In the genomic region with DNA sequence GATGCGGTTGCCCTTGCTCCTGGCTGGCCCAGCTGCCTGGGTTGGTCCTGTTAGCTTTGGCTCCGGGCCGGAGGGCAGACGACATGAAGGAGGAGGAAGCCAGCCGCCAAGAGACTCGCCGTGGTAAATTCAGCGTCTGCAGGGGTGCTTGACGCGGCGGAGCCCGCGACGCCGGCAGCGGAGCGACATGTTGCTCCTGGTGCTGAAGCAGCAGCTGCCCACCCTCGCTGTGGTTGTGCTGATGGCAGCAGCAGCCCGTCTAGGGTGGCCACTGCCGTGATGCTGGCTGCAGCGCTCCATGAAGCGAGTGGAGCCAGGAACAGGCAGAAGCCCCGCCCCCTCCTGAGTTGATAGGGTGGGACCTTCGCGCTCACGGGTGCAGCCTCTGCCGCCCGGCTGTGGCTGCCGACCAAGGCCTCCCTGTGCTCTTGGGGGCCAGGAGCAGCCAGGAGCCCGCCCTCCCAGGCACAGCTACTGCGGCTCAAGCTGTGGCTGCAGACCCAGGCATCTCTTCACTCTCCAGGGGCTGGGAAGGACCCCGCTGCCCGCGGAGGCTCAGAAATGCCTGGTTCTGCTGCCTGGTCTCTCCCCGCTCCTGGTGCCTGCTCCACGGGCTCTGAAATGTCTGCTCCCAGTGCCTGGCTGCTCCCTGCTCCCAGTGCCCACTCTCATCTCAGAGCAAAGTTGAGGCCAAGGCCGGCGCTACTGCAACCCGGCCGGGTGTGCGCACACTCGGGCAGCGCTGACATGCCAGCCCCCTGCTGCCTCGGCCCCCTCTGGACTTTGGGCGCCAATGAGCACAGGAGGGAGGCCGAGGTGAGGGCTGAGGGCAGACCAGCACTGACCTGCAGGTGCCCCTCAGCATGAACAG, we compare ENCODE assay signal across 8 cellular contexts. TPM values are rescaled to one million over a fixed set of nuclear protein-coding genes. Genes with fewer than 3 reads are reported as not detected.
DNase-seq lines count a peak whose midpoint lies in the region; ATAC-seq, FAIRE-seq and TF ChIP-seq lines count a peak whose summit lies in the region.

No MANE protein-coding gene starts in this region.

- H3K9me3 ChIP-seq in adrenal gland (replicated peaks in 1 of 3) (no peaks in the 10 kb centered on the region), right atrium auricular region (no peaks in the 10 kb centered on the region), vagina (no peaks in the 10 kb centered on the region)

- ATAC-seq in HG02759 (IDR thresholded peaks at IDR 0.05; ENCODE audit: unreplicated experiment): peak; percentile 72

- TF ChIP-seq CTCF in adrenal gland (IDR thresholded peaks at IDR 0.05) (no peak), right atrium auricular region (IDR thresholded peaks at IDR 0.05) (peak in 1 of 2 donors; percentile 17), vagina (IDR thresholded peaks at IDR 0.05) (no peak)

- WGBS in adrenal gland, 4 donors: 4 to 15% (median 5%) methylated on average over 16 to 46 of the region's 46 CpGs

- intact Hi-C loops in adrenal gland (cut with DNase I): no loop called here
- intact Hi-C loops in vagina (cut with DNase I): no loop called here

- peak overlapping the region in 2 of 4 donors; percentile 37 to 74 for H3K4me3 ChIP-seq in adrenal gland
- H3K4me3 ChIP-seq in right atrium auricular region: peak overlapping the region; percentile 50 to 65
- H3K4me3 ChIP-seq in vagina: peak overlapping the region; percentile 59 to 84

- H3K4me1 ChIP-seq in adrenal gland (replicated peaks in 1 of 2) (peaks cover 12 to 13% of the 10 kb centered on the region in 2 donors), right atrium auricular region (peaks cover 0 to 26% of the 10 kb centered on the region in 2 donors), vagina (peaks cover 16% of the 10 kb centered on the region)

- TF ChIP-seq POLR2A in GM12892 (IDR thresholded peaks at IDR 0.05; ENCODE audit: low read depth, low read length): peak; percentile 77
- TF ChIP-seq POLR2A in adrenal gland (IDR thresholded peaks at IDR 0.05): peak in 1 of 2 donors; percentile 52
- TF ChIP-seq POLR2A in vagina (IDR thresholded peaks at IDR 0.05): peak in 1 of 2 donors; percentile 15

- FAIRE-seq in GM12892 (lab: Jason Lieb, UNC): peak; percentile 94

- DNase-seq in GM12892 (ENCODE audit: insufficient read length) (peak; percentile 59), NCI-H1105 treated with DMSO at 0.1 percent for 48 hours (lab: John Stamatoyannopoulos, UW) (peak; percentile 73), SW480 (ENCODE audit: low spot score) (peak; percentile 79), adrenal gland (peak; percentile 83 to 94 (median 91)), right atrium auricular region (ENCODE audit: low spot score) (peak; percentile 91), putamen (ENCODE audit: low spot score) (peak; percentile 76), vagina (ENCODE audit: extremely low spot score in 2 of 2) (no peak)

- H3K36me3 ChIP-seq in adrenal gland (replicated peaks in 1 of 2) (no peaks in the 10 kb centered on the region), right atrium auricular region (no peaks in the 10 kb centered on the region), vagina (no peaks in the 10 kb centered on the region)

- peak overlapping the region in 3 of 5 donors; percentile 18 to 77 (median 53) for H3K27ac ChIP-seq in adrenal gland
- H3K27ac ChIP-seq in right atrium auricular region: peak overlapping the region; percentile 64 to 76
- peak overlapping the region; percentile 79 for H3K27ac ChIP-seq in vagina

- H3K27me3 ChIP-seq in adrenal gland (no peaks in the 10 kb centered on the region), right atrium auricular region (no peaks in the 10 kb centered on the region), vagina (no peaks in the 10 kb centered on the region)

RNA-seq across cellular contexts. Expression of a gene that starts 4.4 kb away (rescaled TPM):
- 55.9 TPM for polyA plus RNA-seq in GM12892 (2012; ENCODE audit: missing spikeins)
- 10 to 100 TPM; 11.5 to 70.2 (median 30.4) TPM for total RNA-seq in adrenal gland
- 100 to 1,000 TPM in 2 of 3 donors, 10 to 100 TPM in 1; 10.3 to 366 (median 155) TPM for polyA plus RNA-seq in adrenal gland
- total RNA-seq in right atrium auricular region: 10 to 100 TPM in 1 of 2 donors, 1 to 10 TPM in 1; 9.7 to 11.8 TPM
- total RNA-seq in vagina: 46.7 TPM

RNA-seq across cellular contexts. Expression of a gene that starts 25.2 kb away (rescaled TPM):
- 17.9 TPM for polyA plus RNA-seq in GM12892 (2012; ENCODE audit: missing spikeins)
- 10 to 100 TPM; 22.2 to 47.5 (median 32.1) TPM for total RNA-seq in adrenal gland
- 10 to 100 TPM in 2 of 3 donors, 1 to 10 TPM in 1; 9.5 to 14.8 (median 12.5) TPM for polyA plus RNA-seq in adrenal gland
- 10 to 100 TPM; 55.3 to 59.1 TPM for total RNA-seq in right atrium auricular region
- total RNA-seq in vagina: 44.9 TPM

RNA-seq across cellular contexts. Expression of a gene that starts 37.5 kb away (rescaled TPM):
- 5.6 TPM for polyA plus RNA-seq in GM12892 (2012; ENCODE audit: missing spikeins)
- total RNA-seq in adrenal gland (10 to 100 TPM; 19.3 to 36.9 (median 26.5) TPM), right atrium auricular region (10 to 100 TPM; 13.6 to 18.5 TPM), vagina (18.7 TPM)
- 10 to 100 TPM; 15.4 to 29.2 (median 16.9) TPM for polyA plus RNA-seq in adrenal gland

RNA-seq across cellular contexts. Expression of a gene that starts 42.8 kb away (rescaled TPM):
- polyA plus RNA-seq in GM12892 (2012; ENCODE audit: missing spikeins): 2.8 TPM
- 1 to 10 TPM; 1.6 to 9.2 (median 4.2) TPM for total RNA-seq in adrenal gland
- 1 to 10 TPM; 4.5 to 7.2 (median 7.2) TPM for polyA plus RNA-seq in adrenal gland
- 1 to 10 TPM; 2.4 to 3.1 TPM for total RNA-seq in right atrium auricular region
- 12.5 TPM for total RNA-seq in vagina

Comparison
In these comparisons a context has a peak if more than half of its experiments do, and no peak if none do; other contexts are left out.
1. DNase-seq: peak in GM12892 (single experiment), NCI-H1105 treated with DMSO at 0.1 percent for 48 hours (single experiment), SW480 (single experiment), adrenal gland (7 of 7), right atrium auricular region (single experiment) and putamen (single experiment); none in vagina (0 of 2).
2. Peak in every context shown above with its lines, with median percentiles within 50 percentile points of each other: H3K27ac ChIP-seq.